1 cellular context compared by ENCODE assay signal in genomic region chr15:45637552-45638033, GRCh38.
TF ChIP-seq lines count a peak whose summit lies in the region.

No MANE protein-coding gene starts in this region.

TF ChIP-seq in GM12878, 131 proteins besides CTCF, POLR2A, EP300 and RAD21 (continued from another document and continues in another):
- TF ChIP-seq ZBTB11 (CRISPR knock-in tag; IDR thresholded peaks at IDR 0.05) (no peak), IRF3 (IDR thresholded peaks at IDR 0.05) (no peak), CHD1 (IDR thresholded peaks at IDR 0.05; ENCODE audit: low read depth, low read length) (no peak), POU2F2 (IDR thresholded peaks at IDR 0.05; ENCODE audit: borderline replicate concordance, low read depth, low read length) (no peak; the same call in 2 of the 3 replicates), HSF1 (IDR thresholded peaks at IDR 0.05; ENCODE audit: low read depth, low read length) (0 out of 2 replicates have a peak, but pooled peaks have one; percentile 45), JUND (IDR thresholded peaks at IDR 0.05; ENCODE audit: low read depth, low read length) (no peak), SUZ12 (IDR thresholded peaks at IDR 0.05; ENCODE audit: unreplicated experiment) (no peak), CEBPZ (IDR thresholded peaks at IDR 0.05; ENCODE audit: low read depth, low read length) (no peak), MYC (IDR thresholded peaks at IDR 0.05; ENCODE audit: insufficient read depth, insufficient read length, insufficient replicate concordance, low read length, severe bottlenecking) (no peak), WRNIP1 (IDR thresholded peaks at IDR 0.05; ENCODE audit: borderline replicate concordance, low read depth, low read length) (no peak), CHD2 (IDR thresholded peaks at IDR 0.05; ENCODE audit: borderline replicate concordance, low read depth, low read length) (0 out of 2 replicates have a peak, but pooled peaks have one; percentile 32), EED (IDR thresholded peaks at IDR 0.05; ENCODE audit: low read depth) (0 out of 2 replicates have a peak, but pooled peaks have one; percentile 35), HDGF (IDR thresholded peaks at IDR 0.05) (no peak; the same call in 1 of the 2 replicates), YBX1 (IDR thresholded peaks at IDR 0.05) (no peak), ZNF687 (IDR thresholded peaks at IDR 0.05) (peak; percentile 95), JUNB (IDR thresholded peaks at IDR 0.05) (peak; percentile 13; the same call in 1 of the 2 replicates), NR2F1 (conservative IDR thresholded peaks at IDR 0.05) (0 out of 2 replicates have a peak, but pooled peaks have one; percentile 24), MLLT1 (IDR thresholded peaks at IDR 0.05) (peak; percentile 30; the same call in 1 of the 2 replicates), ETV6 (conservative IDR thresholded peaks at IDR 0.05 in 1 of 2, IDR thresholded peaks at IDR 0.05 in 1 of 2; ENCODE audit: borderline replicate concordance in 1 of 2, low read depth in 1 of 2) (no peak), ESRRA (IDR thresholded peaks at IDR 0.05; ENCODE audit: low read length) (no peak), RFX5 (IDR thresholded peaks at IDR 0.05; ENCODE audit: low read depth, low read length) (no peak), TARDBP (IDR thresholded peaks at IDR 0.05; ENCODE audit: borderline replicate concordance) (no peak), TCF12 (IDR thresholded peaks at IDR 0.05; ENCODE audit: low read depth, low read length) (no peak), CREB1 (IDR thresholded peaks at IDR 0.05; ENCODE audit: low read depth) (0 out of 2 replicates have a peak, but pooled peaks have one; percentile 9), USF1 (IDR thresholded peaks at IDR 0.05; ENCODE audit: borderline replicate concordance, extremely low read length, insufficient read depth, low read depth, low read length) (no peak), STAT3 (IDR thresholded peaks at IDR 0.05; ENCODE audit: low read depth, low read length) (no peak), EGR1 (IDR thresholded peaks at IDR 0.05; ENCODE audit: borderline replicate concordance in 1 of 2, low read depth in 2 of 2, low read length in 2 of 2) (no peak), NBN (IDR thresholded peaks at IDR 0.05) (0 out of 2 replicates have a peak, but pooled peaks have one; percentile 49), CUX1 (IDR thresholded peaks at IDR 0.05; ENCODE audit: insufficient replicate concordance, low read depth, low read length) (no peak), ZSCAN29 (IDR thresholded peaks at IDR 0.05) (peak; percentile 83; the same call in 1 of the 2 replicates), HDAC6 (IDR thresholded peaks at IDR 0.05; ENCODE audit: unreplicated experiment) (no peak), NRF1 (conservative IDR thresholded peaks at IDR 0.05; ENCODE audit: low read depth, low read length) (no peak), MEF2B (IDR thresholded peaks at IDR 0.05; ENCODE audit: partially characterized antibody, poor library complexity, severe bottlenecking) (peak; percentile 17), SMARCA5 (IDR thresholded peaks at IDR 0.05) (no peak), KAT2A (conservative IDR thresholded peaks at IDR 0.05; ENCODE audit: control insufficient read depth, low read depth, low read length) (no peak), EZH2 (IDR thresholded peaks at IDR 0.05; ENCODE audit: borderline replicate concordance, control insufficient read depth, low read depth, low read length) (no peak), ATF7 (IDR thresholded peaks at IDR 0.05; ENCODE audit: low read depth) (no peak), GATAD2B (conservative IDR thresholded peaks at IDR 0.05; ENCODE audit: low read depth) (no peak)
